In genomic region chr1:230426246-230427101, GRCh38 we compare ENCODE assay signal across 8 cellular contexts. TPM values are rescaled to one million over a fixed set of nuclear protein-coding genes. Genes with fewer than 3 reads are reported as not detected.
DNase-seq lines count a peak whose midpoint lies in the region; ATAC-seq and TF ChIP-seq lines count a peak whose summit lies in the region.

PGBD5 (minus strand) TSS chr1:230426332; CDS start chr1:230425928, 404 bp downstream.

- peak within 1 kb of the TSS; percentile 36 for H3K4me3 ChIP-seq in astrocyte of the cerebellum (ENCODE audit: low read depth, low read length)
- H3K4me3 ChIP-seq in sigmoid colon: peak within 1 kb of the TSS; percentile 19 to 59 (median 54)

- DNase-seq in GM10266 (ENCODE audit: extremely low spot score): peak; percentile 91
- DNase-seq in NCI-H1092 treated with DMSO at 0.1 percent for 48 hours (lab: John Stamatoyannopoulos, UW): peak; percentile 91
- DNase-seq in astrocyte of the cerebellum (ENCODE audit: low read depth): no peak
- DNase-seq in hypothalamus (lab: John Stamatoyannopoulos, UW): peak in 47 of 51 donors; percentile 39 to 92 (median 80)
- DNase-seq in sigmoid colon: peak; percentile 69
- DNase-seq in cortex of kidney (lab: John Stamatoyannopoulos, UW): no peak

- peaks cover 3% of the 10 kb centered on the region for H3K36me3 Mint-ChIP-seq in T-helper 1 cell treated with Interleukin-12 subunit alpha and Interleukin-12 subunit beta and Interleukin-4 antibody, amounts not matched to agents 30 μg/mL and 1 μg/mL, for 36 hours (ENCODE audit: low read depth)

- H3K9me3 Mint-ChIP-seq in T-helper 1 cell treated with Interleukin-12 subunit alpha and Interleukin-12 subunit beta and Interleukin-4 antibody, amounts not matched to agents 30 μg/mL and 1 μg/mL, for 36 hours: no peaks in the 10 kb centered on the region

- whole genome bisulfite sequencing in sigmoid colon, 2 donors: 1 to 2% methylated on average over 93 of the region's 93 CpGs

- H3K27me3 Mint-ChIP-seq in T-helper 1 cell treated with Interleukin-12 subunit alpha and Interleukin-12 subunit beta and Interleukin-4 antibody, amounts not matched to agents 30 μg/mL and 1 μg/mL, for 36 hours (ENCODE audit: low read depth): peaks cover 65% of the 10 kb centered on the region

- H3K4me3 Mint-ChIP-seq in T-helper 1 cell treated with Interleukin-12 subunit alpha and Interleukin-12 subunit beta and Interleukin-4 antibody, amounts not matched to agents 30 μg/mL and 1 μg/mL, for 36 hours: peak within 1 kb of the TSS; percentile 63

- H3K27me3 ChIP-seq in sigmoid colon: peaks cover 30 to 52% (median 36%) of the 10 kb centered on the region in 3 donors

- intact Hi-C loops in sigmoid colon (cut with DNase I): no loop called here

- no peak within 1 kb of the TSS for H3K27ac ChIP-seq in sigmoid colon

- TF ChIP-seq EP300 in sigmoid colon (IDR thresholded peaks at IDR 0.05): no peak

- peaks cover 11% of the 10 kb centered on the region for H3K4me1 Mint-ChIP-seq in T-helper 1 cell treated with Interleukin-12 subunit alpha and Interleukin-12 subunit beta and Interleukin-4 antibody, amounts not matched to agents 30 μg/mL and 1 μg/mL, for 36 hours (ENCODE audit: low read depth)

- ATAC-seq in HG02610 (IDR thresholded peaks at IDR 0.05; ENCODE audit: unreplicated experiment): peak; percentile 75

- in situ Hi-C loops in astrocyte of the cerebellum (cut with HindIII; ENCODE audit: low sequenced_read_pairs): no loop called here

- TF ChIP-seq POLR2A in sigmoid colon (IDR thresholded peaks at IDR 0.05): no peak

- no peaks in the 10 kb centered on the region for H3K9me3 ChIP-seq in sigmoid colon

- peaks cover 0 to 11% (median 8%) of the 10 kb centered on the region in 4 donors for H3K4me1 ChIP-seq in sigmoid colon

- TF ChIP-seq CTCF in GM10266 (IDR thresholded peaks at IDR 0.05; ENCODE audit: control insufficient read depth, insufficient read depth, low read depth, missing control alignments) (no peak), astrocyte of the cerebellum (IDR thresholded peaks at IDR 0.05; ENCODE audit: low read depth, low read length, missing control alignments) (no peak), sigmoid colon (IDR thresholded peaks at IDR 0.05) (no peak)

- H3K36me3 ChIP-seq in sigmoid colon: no peaks in the 10 kb centered on the region

- peak within 1 kb of the TSS; percentile 22 for H3K27ac Mint-ChIP-seq in T-helper 1 cell treated with Interleukin-12 subunit alpha and Interleukin-12 subunit beta and Interleukin-4 antibody, amounts not matched to agents 30 μg/mL and 1 μg/mL, for 36 hours

RNA-seq across cellular contexts. Expression of gene PGBD5, which starts in this region (rescaled TPM):
- 1 to 10 TPM in 2 of 4 donors, under 1 TPM in 2; 0.16 to 1.2 (median 0.67) TPM for total RNA-seq in sigmoid colon
- 1 to 10 TPM in 2 of 3 donors, under 1 TPM in 1; under 0.01 to 1.9 (median 1.6) TPM for polyA plus RNA-seq in sigmoid colon

Comparison
In these comparisons a context has a peak if more than half of its experiments do, and no peak if none do; other contexts are left out.
1. DNase-seq: peak in GM10266 (single experiment), NCI-H1092 treated with DMSO at 0.1 percent for 48 hours (single experiment), hypothalamus (47 of 51) and sigmoid colon (single experiment); none in astrocyte of the cerebellum (single experiment) and cortex of kidney (single experiment).